20 cellular contexts compared by ENCODE assay signal in genomic region chr22:30438559-30438958, GRCh38. TPM values are rescaled to one million over a fixed set of nuclear protein-coding genes. Genes with fewer than 3 reads are reported as not detected.
DNase-seq lines count a peak whose midpoint lies in the region; ATAC-seq and TF ChIP-seq lines count a peak whose summit lies in the region.
"Had no signal": no experiment of that assay in that cellular context is flagged by ENCODE, and none has a peak within 500 bp of the region (broad histone marks: within the 10 kb centered on the region; RNA-seq: fewer than 3 reads in every experiment).

No MANE protein-coding gene starts in this region.

- H3K4me1 Mint-ChIP-seq in CD4-positive, alpha-beta T cell (ENCODE audit: low read depth): peaks cover 37% of the 10 kb centered on the region
- H3K4me1 Mint-ChIP-seq in chondrocyte (ENCODE audit: low read depth) (no peaks in the 10 kb centered on the region), neural crest cell (peaks cover 9% of the 10 kb centered on the region)

- no peak overlapping the region for H3K27ac ChIP-seq in CD4-positive, alpha-beta T cell (ENCODE audit: low read depth, low read length)
- H3K27ac ChIP-seq in esophagus squamous epithelium: peak overlapping the region; percentile 39 to 88 (median 80)
- H3K27ac ChIP-seq in effector memory CD4-positive, alpha-beta T cell (ENCODE audit: insufficient read depth, low read length, poor library complexity, severe bottlenecking): no peak overlapping the region
- H3K27ac ChIP-seq: RWPE1 had no signal

- H3K36me3 ChIP-seq in esophagus squamous epithelium: no peaks in the 10 kb centered on the region
- no peaks in the 10 kb centered on the region for H3K36me3 ChIP-seq in effector memory CD4-positive, alpha-beta T cell (ENCODE audit: control insufficient read depth, insufficient read depth, low read length)
- H3K36me3 ChIP-seq: BE2C had no signal

- H3K36me3 Mint-ChIP-seq in CD4-positive, alpha-beta T cell (ENCODE audit: low read depth): peaks cover 4% of the 10 kb centered on the region
- no peaks in the 10 kb centered on the region for H3K36me3 Mint-ChIP-seq in chondrocyte (ENCODE audit: low read depth)
- no peaks in the 10 kb centered on the region for H3K36me3 Mint-ChIP-seq in neural crest cell (ENCODE audit: low read depth)

- no peak for ATAC-seq in CD4-positive, alpha-beta T cell (ENCODE audit: poor library complexity)
- ATAC-seq in HG03432 (IDR thresholded peaks at IDR 0.05; ENCODE audit: unreplicated experiment) (no peak), HG03571 (IDR thresholded peaks at IDR 0.05; ENCODE audit: unreplicated experiment) (no peak)
- ATAC-seq: PC-3 had no signal

- 69 to 81% methylated on average over 3 of the region's 3 CpGs for WGBS in esophagus squamous epithelium, 2 donors

- peaks cover 0 to 60% (median 5%) of the 10 kb centered on the region in 3 donors for H3K4me1 ChIP-seq in esophagus squamous epithelium
- H3K4me1 ChIP-seq in effector memory CD4-positive, alpha-beta T cell (ENCODE audit: control insufficient read depth, insufficient read depth, low read length, poor library complexity, severe bottlenecking): peaks cover 14% of the 10 kb centered on the region
- H3K4me1 ChIP-seq: BE2C had no signal

- peak overlapping the region; percentile 34 for H3K27ac Mint-ChIP-seq in CD4-positive, alpha-beta T cell
- H3K27ac Mint-ChIP-seq in chondrocyte (ENCODE audit: unreplicated experiment): no peak overlapping the region
- peak overlapping the region; percentile 60 for H3K27ac Mint-ChIP-seq in neural crest cell (ENCODE audit: unreplicated experiment)

- peaks cover 5% of the 10 kb centered on the region for H3K9me3 ChIP-seq in CD4-positive, alpha-beta T cell (ENCODE audit: control insufficient read depth, low read length)
- H3K9me3 ChIP-seq in esophagus squamous epithelium: no peaks in the 10 kb centered on the region
- H3K9me3 ChIP-seq in effector memory CD4-positive, alpha-beta T cell (ENCODE audit: control insufficient read depth, low read length): no peaks in the 10 kb centered on the region
- H3K9me3 ChIP-seq: BE2C had no signal

- H3K27me3 Mint-ChIP-seq in CD4-positive, alpha-beta T cell: peaks cover 46% of the 10 kb centered on the region
- H3K27me3 Mint-ChIP-seq in chondrocyte (ENCODE audit: low read depth) (peaks cover 5% of the 10 kb centered on the region), neural crest cell (ENCODE audit: low read depth) (peaks cover 5% of the 10 kb centered on the region)

- peaks cover 12% of the 10 kb centered on the region for H3K9me3 Mint-ChIP-seq in CD4-positive, alpha-beta T cell
- H3K9me3 Mint-ChIP-seq in chondrocyte (ENCODE audit: low read depth) (no peaks in the 10 kb centered on the region), neural crest cell (no peaks in the 10 kb centered on the region)

- no peak for TF ChIP-seq CTCF in CD4-positive, alpha-beta T cell (IDR thresholded peaks at IDR 0.05)
- TF ChIP-seq CTCF in chondrocyte (IDR thresholded peaks at IDR 0.05) (no peak), esophagus squamous epithelium (IDR thresholded peaks at IDR 0.05) (no peak), neural crest cell (conservative IDR thresholded peaks at IDR 0.05) (no peak)

- POLR2A ChIA-PET in CD4-positive, alpha-beta T cell (lab: Charles Lee): interaction anchor here (7.3 kb wide), 1 partner anchor 14 kb away, joined by 76 read pairs; the partner anchor contains the start of gene MTFP1

- no peak overlapping the region for H3K4me3 Mint-ChIP-seq in CD4-positive, alpha-beta T cell
- H3K4me3 Mint-ChIP-seq in chondrocyte (ENCODE audit: unreplicated experiment): no peak overlapping the region
- no peak overlapping the region for H3K4me3 Mint-ChIP-seq in neural crest cell

- peaks cover 13% of the 10 kb centered on the region for H3K27me3 ChIP-seq in CD4-positive, alpha-beta T cell (ENCODE audit: control insufficient read depth, insufficient read depth, low read length)
- peaks cover 0 to 33% (median 0%) of the 10 kb centered on the region in 4 donors for H3K27me3 ChIP-seq in esophagus squamous epithelium
- H3K27me3 ChIP-seq in effector memory CD4-positive, alpha-beta T cell (replicated peaks; ENCODE audit: control insufficient read depth, insufficient read depth, low read length, poor library complexity, severe bottlenecking): peaks cover 12% of the 10 kb centered on the region
- H3K27me3 ChIP-seq: BE2C had no signal

- intact Hi-C loops in CD4-positive, alpha-beta T cell (cut with DNase I, micrococcal nuclease): loop anchor here in 1 of 2 experiments (5.0 kb wide), 1 partner anchor 131 kb away; no protein-coding TSS in a partner anchor
- intact Hi-C loops in esophagus squamous epithelium (cut with DNase I): no loop called here

- CTCF ChIA-PET in CD4-positive, alpha-beta T cell (lab: Charles Lee): interaction anchor here (1.6 kb wide), 1 partner anchor 151 kb away, joined by 5 read pairs; no protein-coding TSS in a partner anchor

- no peak for DNase-seq in CD4-positive, alpha-beta T cell
- DNase-seq in chondrocyte (ENCODE audit: low spot score) (peak; percentile 17), esophagus squamous epithelium (lab: John Stamatoyannopoulos, UW) (no peak), neural crest cell (ENCODE audit: low read depth, low spot score) (no peak), SW 1271 (lab: John Stamatoyannopoulos, UW) (no peak)
- DNase-seq in effector memory CD4-positive, alpha-beta T cell: no peak
- DNase-seq: BE2C, DMS79 treated with DMSO at 0.1 percent for 48 hours, NCI-H1436, NCI-H1930, NCI-H345, NCI-H524 treated with DMSO at 0.1 percent for 48 hours, PC-3 had no signal

- no peak overlapping the region for H3K4me3 ChIP-seq in esophagus squamous epithelium
- no peak overlapping the region for H3K4me3 ChIP-seq in effector memory CD4-positive, alpha-beta T cell (ENCODE audit: insufficient read depth, low read depth, low read length, poor library complexity, severe bottlenecking)

- no peak for TF ChIP-seq POLR2A in esophagus squamous epithelium (IDR thresholded peaks at IDR 0.05)

RNA-seq across cellular contexts. Expression of gene MTFP1, which starts 13.0 kb away (rescaled TPM):
- 10 to 100 TPM; 37.2 to 38.0 TPM for total RNA-seq in CD4-positive, alpha-beta T cell
- total RNA-seq in chondrocyte: 9.3 to 12.7 TPM (median 12.1 TPM) in 3 replicates
- total RNA-seq in esophagus squamous epithelium: 10 to 100 TPM; 15.9 to 21.2 (median 19.0) TPM
- 37.4 and 38.9 TPM in 2 replicates for total RNA-seq in neural crest cell

RNA-seq across cellular contexts. Expression of gene SEC14L3, which starts 33.3 kb away (rescaled TPM):
- total RNA-seq in CD4-positive, alpha-beta T cell: not detected
- total RNA-seq in chondrocyte (not detected in 3 replicates), esophagus squamous epithelium (under 1 TPM in 1 of 4 donors, not detected in 3; 0.19 TPM), neural crest cell (not detected in 2 replicates)
- total RNA-seq: A172, H4, HT-29, MCF 10A, PC-3 had no signal

RNA-seq across cellular contexts. Expression of gene SEC14L2, which starts 41.7 kb away (rescaled TPM):
- 10 to 100 TPM; 74.6 to 79.8 TPM for total RNA-seq in CD4-positive, alpha-beta T cell
- total RNA-seq in chondrocyte (15.5 to 39.5 TPM (median 15.6 TPM) in 3 replicates), esophagus squamous epithelium (10 to 100 TPM; 16.6 to 45.4 (median 28.2) TPM), neural crest cell (10.8 and 11.6 TPM in 2 replicates)

RNA-seq across cellular contexts. Expression of gene RNF215, which starts 51.3 kb away (rescaled TPM):
- total RNA-seq in CD4-positive, alpha-beta T cell: 1 to 10 TPM; 4.6 to 4.9 TPM
- total RNA-seq in chondrocyte (35.2 to 36.2 TPM (median 36.0 TPM) in 3 replicates), esophagus squamous epithelium (1 to 10 TPM; 2.3 to 8.4 (median 3.9) TPM), neural crest cell (27.4 and 29.2 TPM in 2 replicates)

Comparison
In these comparisons a context has a peak if more than half of its experiments do, and no peak if none do; other contexts are left out.
1. H3K27ac ChIP-seq: peak in esophagus squamous epithelium (4 of 4); none in CD4-positive, alpha-beta T cell (single experiment) and effector memory CD4-positive, alpha-beta T cell (single experiment).